ENCODE assay signal across 1 cellular context in genomic region chr7:149822353-149822943, GRCh38.
TF ChIP-seq lines count a peak whose summit lies in the region.

No MANE protein-coding gene starts in this region.

TF ChIP-seq in HEK293T, 16 proteins besides CTCF, POLR2A, EP300 and RAD21 (continued from another document):
- TF ChIP-seq, protein P1, sequence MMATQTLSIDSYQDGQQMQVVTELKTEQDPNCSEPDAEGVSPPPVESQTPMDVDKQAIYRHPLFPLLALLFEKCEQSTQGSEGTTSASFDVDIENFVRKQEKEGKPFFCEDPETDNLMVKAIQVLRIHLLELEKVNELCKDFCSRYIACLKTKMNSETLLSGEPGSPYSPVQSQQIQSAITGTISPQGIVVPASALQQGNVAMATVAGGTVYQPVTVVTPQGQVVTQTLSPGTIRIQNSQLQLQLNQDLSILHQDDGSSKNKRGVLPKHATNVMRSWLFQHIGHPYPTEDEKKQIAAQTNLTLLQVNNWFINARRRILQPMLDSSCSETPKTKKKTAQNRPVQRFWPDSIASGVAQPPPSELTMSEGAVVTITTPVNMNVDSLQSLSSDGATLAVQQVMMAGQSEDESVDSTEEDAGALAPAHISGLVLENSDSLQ (IDR thresholded peaks at IDR 0.05), result no peak
- TF ChIP-seq LEF1 (IDR thresholded peaks at IDR 0.05; ENCODE audit: borderline replicate concordance) (no peak), ELF4 (IDR thresholded peaks at IDR 0.05) (no peak), FOXK2 (IDR thresholded peaks at IDR 0.05) (no peak)
